ENCODE assay signal across 11 cellular contexts in genomic region chr6:90860822-90861601, GRCh38.
A peak's percentile ranks its signal among the peaks of the same experiment; 100 is the strongest.
DNase-seq lines count a peak whose midpoint lies in the region; ATAC-seq, FAIRE-seq and TF ChIP-seq lines count a peak whose summit lies in the region.
"Had no signal": no experiment of that assay in that cellular context is flagged by ENCODE, and none has a peak within 500 bp of the region (broad histone marks: within the 10 kb centered on the region; RNA-seq: fewer than 3 reads in every experiment).

No MANE protein-coding gene starts in this region.

- no peak overlapping the region for H3K18ac ChIP-seq in H1 (ENCODE audit: extremely low read depth, low read length)

- H3K4me1 ChIP-seq in H1 (replicated peaks in 1 of 4; ENCODE audit: control insufficient read depth in 3 of 4, insufficient read depth in 4 of 4, low read length in 3 of 4) (no peaks in the 10 kb centered on the region), thyroid gland (no peaks in the 10 kb centered on the region), right atrium auricular region (no peaks in the 10 kb centered on the region)

- no peak overlapping the region for H3K4ac ChIP-seq in H1 (replicated peaks; ENCODE audit: insufficient read length, low read depth, low read length)

- H4K5ac ChIP-seq in H1 (ENCODE audit: insufficient read length, low read depth, low read length), result no peak overlapping the region

- H3K79me1 ChIP-seq in H1 (ENCODE audit: low read depth, low read length), result no peaks in the 10 kb centered on the region

- H2BK120ac ChIP-seq in H1 (replicated peaks; ENCODE audit: low read depth, low read length), result no peak overlapping the region

- ATAC-seq in GM18502 (IDR thresholded peaks at IDR 0.05; ENCODE audit: poor library complexity, unreplicated experiment), result no peak

- H3K23ac ChIP-seq in H1 (ENCODE audit: insufficient read length), result no peak overlapping the region

- H3K9me3 ChIP-seq in H1 (ENCODE audit: insufficient read depth in 2 of 2, low read depth in 1 of 2, low read length in 1 of 2) (no peaks in the 10 kb centered on the region), thyroid gland (no peaks in the 10 kb centered on the region), right atrium auricular region (no peaks in the 10 kb centered on the region)

- TF ChIP-seq POLR2A in H1 (IDR thresholded peaks at IDR 0.05; ENCODE audit: control extremely low read depth in 1 of 2, low read depth in 2 of 2, low read length in 2 of 2) (no peak), thyroid gland (IDR thresholded peaks at IDR 0.05) (no peak)

- TF ChIP-seq CTCF in GM06990 (IDR thresholded peaks at IDR 0.05; ENCODE audit: insufficient read depth, low read length, poor library complexity, severe bottlenecking) (peak; percentile 17), H1 (IDR thresholded peaks at IDR 0.05; ENCODE audit: control extremely low read depth in 1 of 3, insufficient read depth in 1 of 3, low read depth in 1 of 3, low read length in 3 of 3) (no peak; a peak in 1 of 4 replicates), thyroid gland (IDR thresholded peaks at IDR 0.05) (no peak), right atrium auricular region (IDR thresholded peaks at IDR 0.05) (no peak)

- 92% methylated on average over 5 of the region's 5 CpGs; no CpG with 5 or more reads in 1 of the 2 experiments for whole genome bisulfite sequencing in H1 (ENCODE audit: extremely low coverage in 1 of 2, insufficient coverage in 1 of 2, insufficient read length in 1 of 2, insufficient replicate concordance in 2 of 2, low coverage in 1 of 2, low lambda C conversion rate in 2 of 2, missing lambda C conversion rate in 1 of 2), 2 experiments
- WGBS in thyroid gland, 2 donors, result 92% methylated on average over 5 of the region's 5 CpGs

- no peaks in the 10 kb centered on the region for H3K23me2 ChIP-seq in H1 (ENCODE audit: low read depth, low read length)

- H2BK12ac ChIP-seq in H1 (ENCODE audit: low read depth, low read length), result no peak overlapping the region

- no peak overlapping the region for H2BK5ac ChIP-seq in H1 (ENCODE audit: low read depth, low read length)

- no peak overlapping the region for H2AK5ac ChIP-seq in H1 (ENCODE audit: low read depth, low read length)

- no peak overlapping the region for H3K4me2 ChIP-seq in H1 (ENCODE audit: insufficient read depth in 1 of 2, low read depth in 2 of 2, low read length in 2 of 2)

- no peaks in the 10 kb centered on the region for H3K79me2 ChIP-seq in H1 (ENCODE audit: control insufficient read depth in 1 of 2, insufficient read depth in 2 of 2, low read length in 2 of 2)

- H3K14ac ChIP-seq in H1 (ENCODE audit: insufficient read length), result no peak overlapping the region

- POLR2A ChIA-PET in H1 (lab: Charles Lee; ENCODE audit: partially characterized antibody), result interaction anchor here (1.2 kb wide), 1 partner anchor 251 kb away, joined by 3 read pairs; no protein-coding TSS in a partner anchor

- no peak overlapping the region for H4K8ac ChIP-seq in H1 (ENCODE audit: extremely low read depth, insufficient read depth, low read length)

- intact Hi-C loops in thyroid gland (cut with DNase I), result no loop called here

- no peaks in the 10 kb centered on the region for H3K27me3 ChIP-seq in GM06990 (replicated peaks; ENCODE audit: control insufficient read depth, insufficient read depth, low read length)
- H3K27me3 ChIP-seq in H1 (replicated peaks in 1 of 4; ENCODE audit: control insufficient read depth in 3 of 4, extremely low read depth in 1 of 4, insufficient read depth in 3 of 4, low read length in 3 of 4), result no peaks in the 10 kb centered on the region
- no peaks in the 10 kb centered on the region for H3K27me3 ChIP-seq in thyroid gland
- H3K27me3 ChIP-seq in right atrium auricular region, result no peaks in the 10 kb centered on the region

- no peak overlapping the region for H3K56ac ChIP-seq in H1 (replicated peaks; ENCODE audit: insufficient read length, low read depth, low read length)

- no peak overlapping the region for H2BK20ac ChIP-seq in H1 (ENCODE audit: low read length)

- H3K36me3 ChIP-seq in GM06990 (ENCODE audit: control insufficient read depth, insufficient read depth, low read length) (no peaks in the 10 kb centered on the region), H1 (ENCODE audit: control insufficient read depth in 2 of 4, insufficient read depth in 4 of 4, low read length in 3 of 4) (no peaks in the 10 kb centered on the region), thyroid gland (no peaks in the 10 kb centered on the region), right atrium auricular region (no peaks in the 10 kb centered on the region)

- H3K9ac ChIP-seq in H1 (replicated peaks in 1 of 4; ENCODE audit: extremely low read depth in 1 of 4, low read depth in 3 of 4, low read length in 3 of 4), result no peak overlapping the region

- no peak overlapping the region for H3K4me3 ChIP-seq in GM06990 (replicated peaks; ENCODE audit: low read depth, low read length)
- H3K4me3 ChIP-seq in H1 (ENCODE audit: extremely low read depth in 1 of 4, insufficient read depth in 2 of 4, low read depth in 3 of 4, low read length in 4 of 4), result no peak overlapping the region
- no peak overlapping the region for H3K4me3 ChIP-seq in thyroid gland (replicated peaks in 1 of 3)
- H3K4me3 ChIP-seq in right atrium auricular region, result no peak overlapping the region

- H4K91ac ChIP-seq in H1 (replicated peaks; ENCODE audit: insufficient read length, low read length), result no peak overlapping the region

- DNase-seq in AG20443 (ENCODE audit: low spot score) (peak; percentile 21), GM06990 (ENCODE audit: extremely low read depth, insufficient read length) (no peak), MV-4-11 (lab: John Stamatoyannopoulos, UW) (peak; percentile 0), H1 (ENCODE audit: low read depth in 1 of 2, low spot score in 2 of 2) (no peak), 8988T (no peak), thyroid gland (no peak), right atrium auricular region (ENCODE audit: low spot score) (no peak)
- DNase-seq: NCI-H1048; stimulated activated CD4-positive, alpha-beta T cell treated with anti-CD3 and anti-CD28 coated beads, Interleukin-12 subunit alpha, Interleukin-12 subunit beta, amount 100 ng/mL, for 4 hours; SW 1271 had no signal

- no peaks in the 10 kb centered on the region for H4K20me1 ChIP-seq in H1 (replicated peaks in 1 of 2; ENCODE audit: control insufficient read depth in 1 of 2, insufficient read depth in 2 of 2, low read length in 2 of 2)

- H2AFZ ChIP-seq in H1 (ENCODE audit: low read length), result peak overlapping the region; percentile 72; the same call in 1 of the 2 replicates

- H3K27ac ChIP-seq in H1 (ENCODE audit: low read depth, low read length) (no peak overlapping the region), thyroid gland (no peak overlapping the region), right atrium auricular region (no peak overlapping the region)

- H2BK15ac ChIP-seq in H1 (ENCODE audit: low read length), result no peak overlapping the region

- no peak for TF ChIP-seq EP300 in H1 (IDR thresholded peaks at IDR 0.05; ENCODE audit: borderline replicate concordance in 1 of 2, low read depth in 2 of 2, low read length in 2 of 2)

- no peak for FAIRE-seq in H1 (lab: Jason Lieb, UNC)

- peak; percentile 35 to 40; a peak in 3 of 4 replicates for TF ChIP-seq RAD21 in H1 (IDR thresholded peaks at IDR 0.05 in 1 of 2, conservative IDR thresholded peaks at IDR 0.05 in 1 of 2; ENCODE audit: low read depth in 2 of 2, low read length in 2 of 2)

- CTCF ChIA-PET in H1 (lab: Charles Lee; ENCODE audit: partially characterized antibody), result interaction anchor here (0.7 to 2.2 kb wide), 11 partner anchors 11 to 384 kb away, joined by 3 to 7 read pairs (median 4); no protein-coding TSS in a partner anchor

TF ChIP-seq in H1, 55 proteins besides CTCF, POLR2A, EP300 and RAD21:
- TF ChIP-seq FOSL1 (IDR thresholded peaks at IDR 0.05; ENCODE audit: insufficient read depth, low read depth, low read length) (no peak), TAF7 (optimal IDR thresholded peaks at IDR 0.05; ENCODE audit: borderline replicate concordance, low read depth, low read length) (no peak)

Comparison
In these comparisons a context has a peak if more than half of its experiments do, and no peak if none do; other contexts are left out.
1. DNase-seq: peak in AG20443 (single experiment) and MV-4-11 (single experiment); none in GM06990 (single experiment), H1 (0 of 2), 8988T (single experiment), thyroid gland (0 of 2) and right atrium auricular region (single experiment).